Comparison of ENCODE assay signal across 8 cellular contexts in the genomic region with DNA sequence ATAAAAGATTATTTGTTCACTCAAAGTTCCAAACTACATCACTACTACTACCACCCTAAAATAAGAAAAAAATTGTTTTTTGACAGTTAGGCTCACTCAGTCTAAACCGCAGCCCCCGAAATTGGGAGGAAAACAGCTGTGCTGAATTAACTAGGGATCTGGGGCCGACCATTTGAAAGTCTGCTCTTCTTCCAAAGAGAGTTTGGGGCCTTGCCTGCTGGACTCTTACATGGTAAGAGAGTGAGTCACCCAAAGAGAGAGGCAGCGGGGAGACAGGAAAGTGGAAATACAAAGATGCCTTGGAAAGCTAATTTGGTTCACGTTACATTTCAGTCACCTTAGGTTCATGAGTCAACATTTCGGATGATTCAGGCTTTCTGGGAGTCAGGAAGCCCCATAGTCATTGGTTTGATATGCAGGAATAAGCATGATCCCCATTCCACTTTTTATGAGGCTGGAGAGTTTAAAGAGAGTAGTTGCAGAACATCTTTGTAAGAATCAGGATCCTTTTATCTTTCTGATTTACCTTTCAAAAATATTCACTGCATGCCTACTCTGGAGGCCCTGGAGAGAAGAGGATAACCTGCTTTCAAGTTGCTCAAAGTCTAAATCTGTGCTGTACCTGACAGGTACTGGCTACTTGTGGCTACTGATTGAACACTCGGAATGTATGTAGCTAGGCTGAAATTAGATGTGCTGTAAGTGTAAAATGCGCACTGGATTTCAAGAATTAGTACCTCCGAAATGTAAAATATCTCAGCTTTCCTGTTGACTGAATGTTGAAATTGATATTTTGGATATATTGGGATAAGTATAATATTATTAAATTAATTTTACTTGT.
DNase-seq lines count a peak whose midpoint lies in the region; ATAC-seq lines count a peak whose summit lies in the region.

No MANE protein-coding gene starts in this region.

- no peaks in the 10 kb centered on the region for H3K27me3 ChIP-seq in HUES6 (ENCODE audit: control insufficient read depth, insufficient read depth, low read length)

- peak overlapping the region; percentile 89 for H3K27ac ChIP-seq in HUES6 (ENCODE audit: low read depth, low read length)
- peak overlapping the region; percentile 56 to 100 (median 97) for H3K27ac ChIP-seq in skin epidermis

- no peaks in the 10 kb centered on the region for H3K9me3 Mint-ChIP-seq in central memory CD8-positive, alpha-beta T cell

- H3K36me3 ChIP-seq in HUES6 (ENCODE audit: control insufficient read depth, insufficient read depth, low read length), result peaks cover 5% of the 10 kb centered on the region; the same call in 1 of the 2 replicates

- peaks cover 12% of the 10 kb centered on the region for H3K36me3 Mint-ChIP-seq in central memory CD8-positive, alpha-beta T cell (ENCODE audit: insufficient read depth)

- peak overlapping the region; percentile 82 for H3K9ac ChIP-seq in HUES6 (ENCODE audit: low read length)

- peak; percentile 28 for DNase-seq in D341Med (ENCODE audit: low spot score)
- peak; percentile 27 for DNase-seq in T follicular helper cell (ENCODE audit: low read depth)
- no peak for DNase-seq in central memory CD8-positive, alpha-beta T cell (ENCODE audit: low spot score in 2 of 2)
- DNase-seq in inferior parietal cortex (ENCODE audit: extremely low spot score), result peak; percentile 51
- DNase-seq in KG1 (lab: John Stamatoyannopoulos, UW), result no peak

- no peaks in the 10 kb centered on the region for H3K27me3 Mint-ChIP-seq in central memory CD8-positive, alpha-beta T cell

- H3K27ac Mint-ChIP-seq in central memory CD8-positive, alpha-beta T cell (ENCODE audit: low read depth), result peak overlapping the region; percentile 95

- peaks cover 18% of the 10 kb centered on the region for H3K4me1 ChIP-seq in HUES6 (ENCODE audit: control insufficient read depth, insufficient read depth, low read length)

- H3K9me3 ChIP-seq in HUES6 (ENCODE audit: control insufficient read depth, insufficient read depth, low read depth, low read length), result no peaks in the 10 kb centered on the region

- peak overlapping the region; percentile 93 for H3K4me3 Mint-ChIP-seq in central memory CD8-positive, alpha-beta T cell

- H3K4me3 ChIP-seq in HUES6 (ENCODE audit: low read depth, low read length) (peak overlapping the region; percentile 65), skin epidermis (peak overlapping the region; percentile 69 to 99 (median 98))

- peaks cover 63% of the 10 kb centered on the region for H3K4me1 Mint-ChIP-seq in central memory CD8-positive, alpha-beta T cell

- ATAC-seq in central memory CD8-positive, alpha-beta T cell (replicated peaks; ENCODE audit: extremely low read depth, poor library complexity, severe bottlenecking), result no peak
- ATAC-seq in HG03135 (IDR thresholded peaks at IDR 0.05; ENCODE audit: unreplicated experiment), result no peak

Comparison
In these comparisons a context has a peak if more than half of its experiments do, and no peak if none do; other contexts are left out.
1. DNase-seq: peak in D341Med (single experiment), T follicular helper cell (single experiment) and inferior parietal cortex (single experiment); none in central memory CD8-positive, alpha-beta T cell (0 of 2) and KG1 (single experiment).